Comparison of ENCODE assay signal across 19 cellular contexts in the genomic region with DNA sequence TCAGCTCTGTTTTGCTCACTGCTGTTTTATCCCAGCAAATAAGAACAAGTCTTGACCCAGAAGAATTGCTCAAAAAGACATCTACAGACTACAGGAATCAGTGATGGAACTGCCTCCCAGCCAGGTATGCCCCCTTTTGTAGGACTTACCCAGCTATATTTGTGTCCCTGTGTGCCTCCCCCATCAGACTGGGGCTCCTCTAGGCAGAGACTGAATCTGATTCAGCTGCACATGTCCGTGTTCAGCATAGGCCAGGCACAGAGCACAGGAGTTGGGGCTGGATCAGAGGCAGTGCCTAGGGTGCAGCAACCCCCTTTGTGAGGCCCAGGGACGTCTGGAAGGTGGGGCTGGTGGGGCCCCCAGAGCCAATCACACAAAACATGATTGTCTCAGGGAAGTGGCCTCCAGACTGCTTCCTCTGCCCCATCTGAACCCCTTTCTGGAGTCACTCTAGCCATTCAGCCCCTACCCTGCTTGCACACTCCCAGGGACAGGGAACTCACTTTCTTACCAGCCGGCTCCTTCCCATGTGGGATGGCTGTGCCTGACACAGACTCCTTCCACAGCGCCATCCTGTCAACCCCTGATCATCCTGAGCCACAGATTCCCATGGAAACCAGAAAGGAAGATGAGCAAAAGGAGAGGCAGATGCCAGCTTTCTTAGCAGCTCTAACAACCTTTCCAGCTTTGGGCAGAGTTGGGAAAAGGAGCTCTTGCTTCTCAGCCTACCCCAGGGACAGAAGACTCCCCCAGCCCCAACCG.
"Had no signal": no experiment of that assay in that cellular context is flagged by ENCODE, and none has a peak within 500 bp of the region (broad histone marks: within the 10 kb centered on the region; RNA-seq: fewer than 3 reads in every experiment).

No MANE protein-coding gene starts in this region.

- H3K79me2 ChIP-seq: parathyroid adenoma had no signal

- H3K9ac ChIP-seq: parathyroid adenoma had no signal

- H3K9me3 Mint-ChIP-seq: natural killer cell; stimulated activated naive B cell treated with anti-CD40 and anti-IgM and Interleukin-4, amounts not matched to agents 10 μg/mL and 1 μg/mL and 100 μg/mL, for 72 hours; stimulated activated naive CD8-positive, alpha-beta T cell treated with anti-CD3 and anti-CD28 coated beads, Interleukin-15, Interleukin-2, amounts not matched to agents 100 ng/mL and 50 ng/mL, for 24 hours had no signal

- ATAC-seq: foreskin keratinocyte; gastroesophageal sphincter; left ventricle myocardium superior; lower lobe of right lung; natural killer cell; stimulated activated naive B cell treated with anti-CD40 and anti-IgM and Interleukin-4, amounts not matched to agents 10 μg/mL and 1 μg/mL and 100 μg/mL, for 72 hours had no signal

- H3K4me1 ChIP-seq: esophagus muscularis mucosa, foreskin keratinocyte, gastroesophageal sphincter, lower lobe of right lung, parathyroid adenoma, right atrium auricular region, tibial nerve, upper lobe of left lung had no signal

- H3K36me3 Mint-ChIP-seq: natural killer cell; stimulated activated naive B cell treated with anti-CD40 and anti-IgM and Interleukin-4, amounts not matched to agents 10 μg/mL and 1 μg/mL and 100 μg/mL, for 72 hours had no signal

- H3K4me3 Mint-ChIP-seq: natural killer cell; stimulated activated naive B cell treated with anti-CD40 and anti-IgM and Interleukin-4, amounts not matched to agents 10 μg/mL and 1 μg/mL and 100 μg/mL, for 72 hours; stimulated activated naive CD8-positive, alpha-beta T cell treated with anti-CD3 and anti-CD28 coated beads, Interleukin-15, Interleukin-2, amounts not matched to agents 100 ng/mL and 50 ng/mL, for 24 hours had no signal

- H3K4me1 Mint-ChIP-seq: natural killer cell; stimulated activated naive B cell treated with anti-CD40 and anti-IgM and Interleukin-4, amounts not matched to agents 10 μg/mL and 1 μg/mL and 100 μg/mL, for 72 hours had no signal

- H3K4me3 ChIP-seq: esophagus muscularis mucosa, gastroesophageal sphincter, lower lobe of right lung, right atrium auricular region, skin epidermis, spleen, thoracic aorta, tibial nerve, upper lobe of left lung had no signal

- H3K27ac Mint-ChIP-seq: natural killer cell; progenitor cell of endocrine pancreas; stimulated activated naive B cell treated with anti-CD40 and anti-IgM and Interleukin-4, amounts not matched to agents 10 μg/mL and 1 μg/mL and 100 μg/mL, for 72 hours; stimulated activated naive CD8-positive, alpha-beta T cell treated with anti-CD3 and anti-CD28 coated beads, Interleukin-15, Interleukin-2, amounts not matched to agents 100 ng/mL and 50 ng/mL, for 24 hours had no signal

- H3K27me3 Mint-ChIP-seq: stimulated activated naive CD8-positive, alpha-beta T cell treated with anti-CD3 and anti-CD28 coated beads, Interleukin-15, Interleukin-2, amounts not matched to agents 100 ng/mL and 50 ng/mL, for 24 hours had no signal

- H2AFZ ChIP-seq: parathyroid adenoma had no signal

- DNase-seq: cerebellar nuclear complex; effector memory CD4-positive, alpha-beta T cell; foreskin keratinocyte; left ventricle myocardium superior; lower lobe of right lung; natural killer cell; spleen; stimulated activated CD4-positive, alpha-beta T cell treated with anti-CD3 and anti-CD28 coated beads, Interleukin-4, amount 100 ng/mL, for 4 hours; stimulated activated naive B cell treated with anti-CD40 and anti-IgM and Interleukin-4, amounts not matched to agents 10 μg/mL and 1 μg/mL and 100 μg/mL, for 72 hours; upper lobe of left lung had no signal

- H3K27ac ChIP-seq: esophagus muscularis mucosa, foreskin keratinocyte, gastroesophageal sphincter, lower lobe of right lung, parathyroid adenoma, right atrium auricular region, skin epidermis, spleen, thoracic aorta, tibial nerve, upper lobe of left lung had no signal

- H3K9me3 ChIP-seq: esophagus muscularis mucosa, gastroesophageal sphincter, lower lobe of right lung, right atrium auricular region, spleen, thoracic aorta, tibial nerve, upper lobe of left lung had no signal

- H3K27me3 ChIP-seq: esophagus muscularis mucosa, gastroesophageal sphincter, right atrium auricular region, tibial nerve, upper lobe of left lung had no signal

- H3K36me3 ChIP-seq: esophagus muscularis mucosa, gastroesophageal sphincter, lower lobe of right lung, right atrium auricular region, spleen, thoracic aorta, tibial nerve, upper lobe of left lung had no signal
